ENCODE assay signal across 9 cellular contexts in genomic region chr7:23334482-23335056, GRCh38. TPM values are rescaled to one million over a fixed set of nuclear protein-coding genes. Genes with fewer than 3 reads are reported as not detected.
A peak's percentile ranks its signal among the peaks of the same experiment; 100 is the strongest.
DNase-seq lines count a peak whose midpoint lies in the region; ATAC-seq, FAIRE-seq and TF ChIP-seq lines count a peak whose summit lies in the region.
"Had no signal": no experiment of that assay in that cellular context is flagged by ENCODE, and none has a peak within 500 bp of the region (broad histone marks: within the 10 kb centered on the region; RNA-seq: fewer than 3 reads in every experiment).

No MANE protein-coding gene starts in this region.

- WGBS in testis, 2 donors = 26 to 30% methylated on average over 5 of the region's 5 CpGs

- H3K9ac ChIP-seq in astrocyte (ENCODE audit: low read length) = peak overlapping the region; percentile 57

- no peak overlapping the region for H3K4me3 Mint-ChIP-seq in astrocyte (ENCODE audit: unreplicated experiment)
- H3K4me3 Mint-ChIP-seq in activated T-helper 2 cell treated with anti-CD3 and anti-CD28 coated beads, Interferon-gamma antibody, Interleukin-2, Interleukin-4, amounts not matched to agents 10 μg/mL and 5 μg/mL and 100 μg/mL, durations not matched to agents 14 hours and 24 hours and 36 hours (ENCODE audit: low read depth) = no peak overlapping the region
- H3K4me3 Mint-ChIP-seq: central memory CD8-positive, alpha-beta T cell had no signal

- TF ChIP-seq POLR2A in testis (IDR thresholded peaks at IDR 0.05) = no peak

- no peaks in the 10 kb centered on the region for H4K20me1 ChIP-seq in astrocyte (ENCODE audit: insufficient read depth, low read length)

- H3K4me1 Mint-ChIP-seq in astrocyte (ENCODE audit: low read depth, unreplicated experiment) = peaks cover 39% of the 10 kb centered on the region
- no peaks in the 10 kb centered on the region for H3K4me1 Mint-ChIP-seq in activated T-helper 2 cell treated with anti-CD3 and anti-CD28 coated beads, Interferon-gamma antibody, Interleukin-2, Interleukin-4, amounts not matched to agents 10 μg/mL and 5 μg/mL and 100 μg/mL, durations not matched to agents 14 hours and 24 hours and 36 hours (ENCODE audit: low read depth)
- H3K4me1 Mint-ChIP-seq: central memory CD8-positive, alpha-beta T cell had no signal

- no peak for ATAC-seq in GM21786 (IDR thresholded peaks at IDR 0.05; ENCODE audit: unreplicated experiment)

- TF ChIP-seq CTCF in 22Rv1 (IDR thresholded peaks at IDR 0.05) (no peak), astrocyte (IDR thresholded peaks at IDR 0.05; ENCODE audit: insufficient read depth, low read depth, low read length) (no peak), kidney epithelial cell (IDR thresholded peaks at IDR 0.05; ENCODE audit: insufficient read depth, low read length, poor library complexity, severe bottlenecking) (no peak), testis (IDR thresholded peaks at IDR 0.05) (no peak)

- peak overlapping the region; percentile 72 for H3K4me2 ChIP-seq in astrocyte (ENCODE audit: low read length)

- H3K9me3 ChIP-seq in astrocyte (ENCODE audit: insufficient read depth, low read depth, low read length) = peaks cover 4% of the 10 kb centered on the region
- H3K9me3 ChIP-seq in testis = no peaks in the 10 kb centered on the region

- intact Hi-C loops in activated T-helper 2 cell treated with anti-CD3 and anti-CD28 coated beads, Interferon-gamma antibody, Interleukin-2, Interleukin-4, amounts not matched to agents 10 μg/mL and 5 μg/mL and 100 μg/mL, durations not matched to agents 14 hours and 24 hours and 36 hours (cut with micrococcal nuclease) = no loop called here
- intact Hi-C loops in testis (cut with DNase I; ENCODE audit: low total_unique reads) = no loop called here

- H3K4me1 ChIP-seq in astrocyte (ENCODE audit: insufficient read depth, low read length) (peaks cover 36% of the 10 kb centered on the region), testis (peaks cover 5% of the 10 kb centered on the region)

- FAIRE-seq in astrocyte (lab: Jason Lieb, UNC) = peak; percentile 93

- no peak overlapping the region for H3K4me3 ChIP-seq in astrocyte (ENCODE audit: insufficient read depth, low read depth, low read length)
- H3K4me3 ChIP-seq in kidney epithelial cell (ENCODE audit: low read depth, low read length) = no peak overlapping the region
- no peak overlapping the region for H3K4me3 ChIP-seq in testis

- peak overlapping the region; percentile 93 for H3K27ac Mint-ChIP-seq in astrocyte (ENCODE audit: unreplicated experiment)
- H3K27ac Mint-ChIP-seq in activated T-helper 2 cell treated with anti-CD3 and anti-CD28 coated beads, Interferon-gamma antibody, Interleukin-2, Interleukin-4, amounts not matched to agents 10 μg/mL and 5 μg/mL and 100 μg/mL, durations not matched to agents 14 hours and 24 hours and 36 hours = no peak overlapping the region

- H3K36me3 ChIP-seq in astrocyte (ENCODE audit: insufficient read depth, low read length) = peaks cover 27% of the 10 kb centered on the region
- H3K36me3 ChIP-seq in kidney epithelial cell (ENCODE audit: control insufficient read depth, insufficient read depth, low read length) = no peaks in the 10 kb centered on the region
- H3K36me3 ChIP-seq in testis (ENCODE audit: low read depth, missing control alignments) = no peaks in the 10 kb centered on the region

- H3K27me3 Mint-ChIP-seq in astrocyte (ENCODE audit: low read depth, unreplicated experiment) = no peaks in the 10 kb centered on the region
- no peaks in the 10 kb centered on the region for H3K27me3 Mint-ChIP-seq in activated T-helper 2 cell treated with anti-CD3 and anti-CD28 coated beads, Interferon-gamma antibody, Interleukin-2, Interleukin-4, amounts not matched to agents 10 μg/mL and 5 μg/mL and 100 μg/mL, durations not matched to agents 14 hours and 24 hours and 36 hours (ENCODE audit: low read depth)

- peak; percentile 47 for DNase-seq in HK-2 (ENCODE audit: unreplicated experiment)
- DNase-seq in astrocyte (ENCODE audit: low read depth) = peak; percentile 98
- peak; percentile 93 for DNase-seq in kidney epithelial cell (ENCODE audit: low read depth)
- DNase-seq in RPMI8226 = no peak
- no peak for DNase-seq in activated T-helper 2 cell treated with anti-CD3 and anti-CD28 coated beads, Interferon-gamma antibody, Interleukin-2, Interleukin-4, amounts not matched to agents 10 μg/mL and 5 μg/mL and 100 μg/mL, durations not matched to agents 14 hours and 24 hours and 36 hours (ENCODE audit: low spot score)
- no peak for DNase-seq in testis

- no peak overlapping the region for H2AFZ ChIP-seq in astrocyte (ENCODE audit: low read depth, low read length)

- H3K9me3 Mint-ChIP-seq in astrocyte (ENCODE audit: unreplicated experiment) = no peaks in the 10 kb centered on the region
- H3K9me3 Mint-ChIP-seq in activated T-helper 2 cell treated with anti-CD3 and anti-CD28 coated beads, Interferon-gamma antibody, Interleukin-2, Interleukin-4, amounts not matched to agents 10 μg/mL and 5 μg/mL and 100 μg/mL, durations not matched to agents 14 hours and 24 hours and 36 hours = no peaks in the 10 kb centered on the region
- H3K9me3 Mint-ChIP-seq: central memory CD8-positive, alpha-beta T cell had no signal

- peaks cover 29% of the 10 kb centered on the region for H3K79me2 ChIP-seq in astrocyte (ENCODE audit: insufficient read depth, low read length)

- no peaks in the 10 kb centered on the region for H3K27me3 ChIP-seq in astrocyte (ENCODE audit: insufficient read depth, low read length)
- H3K27me3 ChIP-seq in kidney epithelial cell (ENCODE audit: control insufficient read depth, insufficient read depth, low read length) = no peaks in the 10 kb centered on the region
- no peaks in the 10 kb centered on the region for H3K27me3 ChIP-seq in testis

- H3K27ac ChIP-seq in 22Rv1 (peak overlapping the region; percentile 6; the same call in 1 of the 2 replicates), astrocyte (ENCODE audit: low read depth, low read length) (peak overlapping the region; percentile 86), testis (no peak overlapping the region)

- peaks cover 34% of the 10 kb centered on the region for H3K36me3 Mint-ChIP-seq in astrocyte (ENCODE audit: low read depth, unreplicated experiment)
- H3K36me3 Mint-ChIP-seq in activated T-helper 2 cell treated with anti-CD3 and anti-CD28 coated beads, Interferon-gamma antibody, Interleukin-2, Interleukin-4, amounts not matched to agents 10 μg/mL and 5 μg/mL and 100 μg/mL, durations not matched to agents 14 hours and 24 hours and 36 hours (ENCODE audit: low read depth) = peaks cover 50% of the 10 kb centered on the region

RNA-seq across cellular contexts. Expression of gene MALSU1, which starts 35.4 kb away (rescaled TPM):
- total RNA-seq in astrocyte = 55.9 and 62.3 TPM in 2 replicates
- total RNA-seq in kidney epithelial cell = 50.9 and 58.5 TPM in 2 replicates
- 83.6 and 89.0 TPM in 2 replicates for total RNA-seq in activated T-helper 2 cell treated with anti-CD3 and anti-CD28 coated beads, Interferon-gamma antibody, Interleukin-2, Interleukin-4, amounts not matched to agents 10 μg/mL and 5 μg/mL and 100 μg/mL, durations not matched to agents 14 hours and 24 hours and 36 hours
- 10 to 100 TPM; 51.8 to 63.8 TPM for total RNA-seq in testis
- polyA plus RNA-seq in testis (ENCODE audit: insufficient read depth, low read depth, low replicate concordance) = 74.9 TPM

Comparison
In these comparisons a context has a peak if more than half of its experiments do, and no peak if none do; other contexts are left out.
1. H3K27ac ChIP-seq: peak in 22Rv1 (single experiment) and astrocyte (single experiment); none in testis (0 of 2).
2. DNase-seq: peak in HK-2 (single experiment), astrocyte (single experiment) and kidney epithelial cell (single experiment); none in RPMI8226 (single experiment), activated T-helper 2 cell treated with anti-CD3 and anti-CD28 coated beads, Interferon-gamma antibody, Interleukin-2, Interleukin-4, amounts not matched to agents 10 μg/mL and 5 μg/mL and 100 μg/mL, durations not matched to agents 14 hours and 24 hours and 36 hours (single experiment) and testis (single experiment).